10 cellular contexts compared by ENCODE assay signal in genomic region chr12:16076553-16076952, GRCh38.
DNase-seq lines count a peak whose midpoint lies in the region; TF ChIP-seq lines count a peak whose summit lies in the region.
"Had no signal": no experiment of that assay in that cellular context is flagged by ENCODE, and none has a peak within 500 bp of the region (broad histone marks: within the 10 kb centered on the region; RNA-seq: fewer than 3 reads in every experiment).

No MANE protein-coding gene starts in this region.

- no peaks in the 10 kb centered on the region for H3K36me3 Mint-ChIP-seq in mesothelial cell of epicardium
- H3K36me3 Mint-ChIP-seq: activated naive CD4-positive, alpha-beta T cell treated with anti-CD3 and anti-CD28 coated beads, Interleukin-2, amount 50 U/mL, for 24 hours had no signal

- H3K27ac Mint-ChIP-seq in mesothelial cell of epicardium: no peak overlapping the region
- H3K27ac Mint-ChIP-seq: activated naive CD4-positive, alpha-beta T cell treated with anti-CD3 and anti-CD28 coated beads, Interleukin-2, amount 50 U/mL, for 24 hours had no signal

- no peak overlapping the region for H3K4me3 ChIP-seq in H7 (ENCODE audit: insufficient read depth, low read depth, low read length)
- H3K4me3 ChIP-seq: BLaER1 had no signal

- TF ChIP-seq CTCF in mesothelial cell of epicardium (IDR thresholded peaks at IDR 0.05; ENCODE audit: unreplicated experiment): no peak

- DNase-seq in NCI-H2171 treated with DMSO at 0.1 percent for 48 hours (lab: John Stamatoyannopoulos, UW) (peak; percentile 34), NCI-H2171 (lab: John Stamatoyannopoulos, UW) (no peak), H7 (peak; percentile 52), M059J (ENCODE audit: low read depth) (peak; percentile 39), SKM-1 (lab: John Stamatoyannopoulos, UW; ENCODE audit: unreplicated experiment) (peak; percentile 0), kidney glomerular epithelial cell (lab: John Stamatoyannopoulos, UW) (peak; percentile 1), mesothelial cell of epicardium (ENCODE audit: low spot score in 2 of 2, unreplicated experiment in 2 of 2) (no peak)
- DNase-seq in activated effector memory CD4-positive, alpha-beta T cell treated with Interleukin-2 at 50 U/mL for 16 hours: no peak

- H3K9me3 Mint-ChIP-seq in mesothelial cell of epicardium: no peaks in the 10 kb centered on the region
- H3K9me3 Mint-ChIP-seq: activated naive CD4-positive, alpha-beta T cell treated with anti-CD3 and anti-CD28 coated beads, Interleukin-2, amount 50 U/mL, for 24 hours had no signal

- no peak overlapping the region for H3K4me3 Mint-ChIP-seq in mesothelial cell of epicardium
- H3K4me3 Mint-ChIP-seq: activated naive CD4-positive, alpha-beta T cell treated with anti-CD3 and anti-CD28 coated beads, Interleukin-2, amount 50 U/mL, for 24 hours had no signal

- no peaks in the 10 kb centered on the region for H3K4me1 Mint-ChIP-seq in mesothelial cell of epicardium
- H3K4me1 Mint-ChIP-seq: activated naive CD4-positive, alpha-beta T cell treated with anti-CD3 and anti-CD28 coated beads, Interleukin-2, amount 50 U/mL, for 24 hours had no signal

- peaks cover 4% of the 10 kb centered on the region for H3K27me3 Mint-ChIP-seq in mesothelial cell of epicardium (ENCODE audit: low read depth)

- no peaks in the 10 kb centered on the region for H3K27me3 ChIP-seq in H7 (ENCODE audit: control insufficient read depth, insufficient read depth, low read length)
- H3K27me3 ChIP-seq: BLaER1 had no signal

- H3K36me3 ChIP-seq in H7 (replicated peaks; ENCODE audit: control insufficient read depth, insufficient read depth, low read length): no peaks in the 10 kb centered on the region
- H3K36me3 ChIP-seq: BLaER1 had no signal

Comparison
In these comparisons a context has a peak if more than half of its experiments do, and no peak if none do; other contexts are left out.
1. DNase-seq: peak in NCI-H2171 treated with DMSO at 0.1 percent for 48 hours (single experiment), H7 (single experiment), M059J (single experiment), SKM-1 (single experiment) and kidney glomerular epithelial cell (single experiment); none in NCI-H2171 (single experiment), mesothelial cell of epicardium (0 of 2) and activated effector memory CD4-positive, alpha-beta T cell treated with Interleukin-2 at 50 U/mL for 16 hours (single experiment).